In genomic region chr22:21945453-21946261, GRCh38 we compare ENCODE assay signal across 17 cellular contexts. TPM values are rescaled to one million over a fixed set of nuclear protein-coding genes. Genes with fewer than 3 reads are reported as not detected.
DNase-seq lines count a peak whose midpoint lies in the region; ATAC-seq, FAIRE-seq and TF ChIP-seq lines count a peak whose summit lies in the region.
"Had no signal": no experiment of that assay in that cellular context is flagged by ENCODE, and none has a peak within 500 bp of the region (broad histone marks: within the 10 kb centered on the region; RNA-seq: fewer than 3 reads in every experiment).

No MANE protein-coding gene starts in this region.

- peak overlapping the region in 1 of 2 experiments; percentile 74; a peak in 2 of 4 replicates for H3K9ac ChIP-seq in K562 (ENCODE audit: insufficient read depth in 1 of 2, low read depth in 2 of 2, low read length in 2 of 2)

- no peak for TF ChIP-seq EP300 in K562 (IDR thresholded peaks at IDR 0.05; ENCODE audit: low read length)
- TF ChIP-seq EP300 in suprapubic skin (IDR thresholded peaks at IDR 0.05) = no peak

- no peak overlapping the region for H3K27ac ChIP-seq in HEK293 (ENCODE audit: extremely low read depth, low read depth, low read length)
- no peak overlapping the region for H3K27ac ChIP-seq in K562 (ENCODE audit: extremely low read depth, low read depth, low read length)
- no peak overlapping the region for H3K27ac ChIP-seq in right lobe of liver
- peak overlapping the region; percentile 76 for H3K27ac ChIP-seq in suprapubic skin
- H3K27ac ChIP-seq: colonic mucosa, HL-60 had no signal

- H2AFZ ChIP-seq in K562 (ENCODE audit: low read depth, low read length) = no peak overlapping the region
- H2AFZ ChIP-seq: GM23248 had no signal

- no TSS peak for BruUV-seq in K562 (replicated peaks; lab: Mats Ljungman, UMichigan)

- TF ChIP-seq RAD21 in K562 (CRISPR knock-in tag; conservative IDR thresholded peaks at IDR 0.05 in 1 of 2, IDR thresholded peaks at IDR 0.05 in 1 of 2) = no peak

- CTCF ChIA-PET in HEK293 (lab: Yijun Ruan, JAX) (interaction anchor here (0.5 to 1.2 kb wide), 2 partner anchors 18 to 232 kb away, joined by 6 to 8 read pairs; no protein-coding TSS in a partner anchor), K562 (lab: Yijun Ruan, JAX; ENCODE audit: low intra/inter-chr PET ratio) (no interaction called here)

- TF ChIP-seq POLR2A in K562 (conservative IDR thresholded peaks at IDR 0.05) (no peak), right lobe of liver (IDR thresholded peaks at IDR 0.05) (no peak), suprapubic skin (IDR thresholded peaks at IDR 0.05) (no peak)

- no peaks in the 10 kb centered on the region for H3K9me3 ChIP-seq in HEK293 (ENCODE audit: control insufficient read depth, insufficient read depth, low read depth, low read length)
- H3K9me3 ChIP-seq in K562 (replicated peaks; ENCODE audit: control insufficient read depth, insufficient read depth, low read depth, low read length) = no peaks in the 10 kb centered on the region
- H3K9me3 ChIP-seq in right lobe of liver = no peaks in the 10 kb centered on the region
- no peaks in the 10 kb centered on the region for H3K9me3 ChIP-seq in suprapubic skin
- H3K9me3 ChIP-seq: colonic mucosa had no signal

- intact Hi-C loops in K562 (cut with micrococcal nuclease) (no loop called here), right lobe of liver (cut with DNase I) (no loop called here)

- TF ChIP-seq CTCF in HEK293 (tag by site-specific recombination; IDR thresholded peaks at IDR 0.05) (no peak), K562 (IDR thresholded peaks at IDR 0.05 in 2 of 3, conservative IDR thresholded peaks at IDR 0.05 in 1 of 3; ENCODE audit: insufficient read depth in 2 of 3, low read depth in 1 of 3, low read length in 3 of 3) (no peak), right lobe of liver (IDR thresholded peaks at IDR 0.05) (no peak), suprapubic skin (IDR thresholded peaks at IDR 0.05) (no peak)

- ATAC-seq in K562 (no peak), right lobe of liver (peak; percentile 36 to 71 (median 60)), HG02798 (IDR thresholded peaks at IDR 0.05; ENCODE audit: poor library complexity, unreplicated experiment) (no peak)
- ATAC-seq: natural killer cell, PC-3 had no signal

- in situ Hi-C loops in K562 (cut with MboI) = loop anchor here (5.0 to 25.0 kb wide), 4 partner anchors 233 to 808 kb away; partner anchors contain the start of gene HIC2

- POLR2A ChIA-PET in HEK293 (lab: Yijun Ruan, JAX) (no interaction called here), K562 (lab: Yijun Ruan, JAX) (interaction anchor here (0.5 to 42.4 kb wide), 6 partner anchors 8 to 403 kb away, joined by 3 to 1041 read pairs (median 5); no protein-coding TSS in a partner anchor)

- WGBS in K562 (ENCODE audit: insufficient coverage, low coverage, missing lambda C conversion rate) = 94% methylated on average over 13 of the region's 13 CpGs
- WGBS in right lobe of liver (ENCODE audit: insufficient coverage, low coverage, low lambda C conversion rate, missing lambda C conversion rate) = 40% methylated on average over 1 of the region's 13 CpGs
- 93% methylated on average over 10 of the region's 13 CpGs for WGBS in suprapubic skin

- H3K4me1 ChIP-seq in HEK293 (ENCODE audit: control insufficient read depth, insufficient read depth, low read length) = no peaks in the 10 kb centered on the region
- H3K4me1 ChIP-seq in K562 (replicated peaks in 1 of 2; ENCODE audit: control insufficient read depth in 2 of 2, insufficient read depth in 2 of 2, low read length in 2 of 2) = peaks cover 27 to 58% of the 10 kb centered on the region in 2 experiments
- H3K4me1 ChIP-seq in right lobe of liver = peaks cover 0 to 26% (median 12%) of the 10 kb centered on the region in 4 donors
- peaks cover 77% of the 10 kb centered on the region for H3K4me1 ChIP-seq in suprapubic skin
- H3K4me1 ChIP-seq: colonic mucosa had no signal

- H3K4me3 ChIP-seq in HEK293 (ENCODE audit: low read depth, low read length) (no peak overlapping the region), K562 (no peak overlapping the region), right lobe of liver (no peak overlapping the region), suprapubic skin (no peak overlapping the region)
- H3K4me3 ChIP-seq: colonic mucosa, GM23248 had no signal

- peaks cover 18% of the 10 kb centered on the region; the same call in 1 of the 2 replicates for H4K20me1 ChIP-seq in K562 (replicated peaks; ENCODE audit: control insufficient read depth, insufficient read depth, low read length)

- peaks cover 18% of the 10 kb centered on the region for H3K9me1 ChIP-seq in K562 (ENCODE audit: control insufficient read depth, insufficient read depth, low read length)

- H3K79me2 ChIP-seq in K562 (ENCODE audit: control insufficient read depth, insufficient read depth, low read length) = peaks cover 30% of the 10 kb centered on the region; the same call in 2 of the 3 replicates

- H3K36me3 ChIP-seq in HEK293 (ENCODE audit: control insufficient read depth in 2 of 2, insufficient read depth in 1 of 2, low read length in 2 of 2) (peaks cover 0 to 54% of the 10 kb centered on the region in 2 experiments; a peak in 1 of 3 replicates), K562 (ENCODE audit: control insufficient read depth, insufficient read depth, low read length) (peaks cover 58% of the 10 kb centered on the region), right lobe of liver (no peaks in the 10 kb centered on the region), suprapubic skin (peaks cover 22% of the 10 kb centered on the region)
- H3K36me3 ChIP-seq: colonic mucosa had no signal

- H3K27me3 ChIP-seq in K562 (ENCODE audit: control insufficient read depth in 2 of 2, insufficient read depth in 2 of 2, low read length in 2 of 2) (no peaks in the 10 kb centered on the region), right lobe of liver (no peaks in the 10 kb centered on the region), suprapubic skin (no peaks in the 10 kb centered on the region)
- H3K27me3 ChIP-seq: colonic mucosa had no signal

- no peak overlapping the region for H3K4me2 ChIP-seq in K562 (ENCODE audit: insufficient read depth, low read length)

- DNase-seq in K562 (ENCODE audit: extremely low read depth in 1 of 4, low spot score in 3 of 4) = no peak
- peak in 1 of 3 donors; percentile 80 for DNase-seq in right lobe of liver
- DNase-seq in suprapubic skin (ENCODE audit: low spot score in 2 of 2) = no peak
- no peak for DNase-seq in activated effector memory CD4-positive, alpha-beta T cell treated with anti-CD3 and anti-CD28 coated beads, Interleukin-2, amount 50 U/mL, for 16 hours
- DNase-seq in NCI-H2081 treated with DMSO at 0.1 percent for 48 hours (lab: John Stamatoyannopoulos, UW) = no peak
- DNase-seq: aorta, colonic mucosa, GM23248, KBM-7, natural killer cell, NCI-H1092, NCI-H2107, PC-3 had no signal

- no peak for FAIRE-seq in K562 (lab: Jason Lieb, UNC)
- FAIRE-seq: GM12892 had no signal

TF ChIP-seq in HEK293, 187 proteins besides CTCF, POLR2A, EP300 and RAD21:
- TF ChIP-seq ZNF112 (tag by site-specific recombination; IDR thresholded peaks at IDR 0.05) (no peak), ZNF121 (tag by site-specific recombination; IDR thresholded peaks at IDR 0.05) (peak; percentile 3; the same call in 1 of the 2 replicates)

TF ChIP-seq in K562, 482 proteins besides CTCF, POLR2A, EP300 and RAD21 (continues in another document):
- TF ChIP-seq TCF7L2 (IDR thresholded peaks at IDR 0.05; ENCODE audit: low read depth, low read length) (0 out of 2 replicates have a peak, but pooled peaks have one; percentile 45), ATF7 (IDR thresholded peaks at IDR 0.05) (no peak), SMARCE1 (IDR thresholded peaks at IDR 0.05) (no peak)

RNA-seq across cellular contexts. Expression of gene PPM1F, which starts 7.0 kb away (rescaled TPM):
- total RNA-seq in K562 (2011; cell fraction: chromatin; rRNA removed; ENCODE audit: low replicate concordance) = 103 and 226 TPM in 2 replicates
- 122 and 135 TPM in 2 replicates for total RNA-seq in K562 (2011; cell fraction: nucleolus; rRNA removed)
- 120 and 153 TPM in 2 replicates for total RNA-seq in K562 (2011; cell fraction: nucleoplasm; rRNA removed)
- total RNA-seq in K562 (2014; rRNA removed) (132 and 153 TPM in 2 replicates), K562 (2014; rRNA removed; fragmentation: Illumina TruSeq; extraction: Trizol) (33.1 and 36.9 TPM in 2 replicates), K562 (2015; rRNA removed; fragmentation: Illumina TruSeq; extraction: Trizol) (74.6 and 75.0 TPM in 2 replicates), K562 (2021) (157 and 159 TPM in 2 replicates), right lobe of liver (10 to 100 TPM in 4 of 6 experiments, 1 to 10 TPM in 2; 5.0 to 19.4 (median 12.8) TPM), suprapubic skin (10 to 100 TPM; 21.9 to 40.7 (median 29.9) TPM)
- polyA plus RNA-seq in K562 (2011; rRNA removed) (64.0 and 73.1 TPM in 2 replicates), K562 (2014; fragmentation: Illumina TruSeq; extraction: Trizol) (53.8 and 92.1 TPM in 2 replicates), K562 (2014; fragmentation: Nextera tagmentation; extraction: Ambion mirVana) (1 to 10 TPM; 2.1 to 4.5 TPM), K562 (2014; rRNA removed) (110 and 121 TPM in 2 replicates)
- 74.8 and 124 TPM in 2 replicates for polyA plus RNA-seq in K562 (2011; cell fraction: cytosol; rRNA removed)
- polyA plus RNA-seq in K562 (2011; cell fraction: nucleus; rRNA removed) = 187 and 284 TPM in 2 replicates
- 81.6 and 118 TPM in 2 replicates for polyA plus RNA-seq in K562 (2012)
- 29.5 and 43.3 TPM in 2 replicates for polyA minus RNA-seq in K562 (2011; rRNA and poly(A)+ RNA removed)
- polyA minus RNA-seq in K562 (2011; cell fraction: cytosol; rRNA and poly(A)+ RNA removed) = 53.3 and 68.1 TPM in 2 replicates
- polyA minus RNA-seq in K562 (2011; cell fraction: nucleus; rRNA and poly(A)+ RNA removed) = 34.9 and 45.5 TPM in 2 replicates

RNA-seq across cellular contexts. Expression of gene TOP3B, which starts 36.9 kb away (rescaled TPM):
- total RNA-seq in K562 (2011; cell fraction: chromatin; rRNA removed; ENCODE audit: low replicate concordance) = 654 and 1,271 TPM in 2 replicates
- 667 and 676 TPM in 2 replicates for total RNA-seq in K562 (2011; cell fraction: nucleolus; rRNA removed)
- 562 and 595 TPM in 2 replicates for total RNA-seq in K562 (2011; cell fraction: nucleoplasm; rRNA removed)
- 168 and 209 TPM in 2 replicates for total RNA-seq in K562 (2014; rRNA removed)
- total RNA-seq in K562 (2014; rRNA removed; fragmentation: Illumina TruSeq; extraction: Trizol) = 70.7 and 93.0 TPM in 2 replicates
- 132 and 135 TPM in 2 replicates for total RNA-seq in K562 (2015; rRNA removed; fragmentation: Illumina TruSeq; extraction: Trizol)
- 182 and 188 TPM in 2 replicates for total RNA-seq in K562 (2021)
- polyA plus RNA-seq in K562 (2011; rRNA removed) = 77.5 and 115 TPM in 2 replicates
- 70.1 and 77.8 TPM in 2 replicates for polyA plus RNA-seq in K562 (2011; cell fraction: cytosol; rRNA removed)
- 984 and 1,286 TPM in 2 replicates for polyA plus RNA-seq in K562 (2011; cell fraction: nucleus; rRNA removed)
- polyA plus RNA-seq in K562 (2012) = 96.9 and 122 TPM in 2 replicates
- polyA plus RNA-seq in K562 (2014; fragmentation: Illumina TruSeq; extraction: Trizol) = 112 and 123 TPM in 2 replicates
- 10 to 100 TPM in 1 of 2 experiments, 1 to 10 TPM in 1; 3.0 to 11.5 TPM for polyA plus RNA-seq in K562 (2014; fragmentation: Nextera tagmentation; extraction: Ambion mirVana)
- 153 and 161 TPM in 2 replicates for polyA plus RNA-seq in K562 (2014; rRNA removed)
- polyA minus RNA-seq in K562 (2011; rRNA and poly(A)+ RNA removed) = 98.9 and 108 TPM in 2 replicates
- polyA minus RNA-seq in K562 (2011; cell fraction: cytosol; rRNA and poly(A)+ RNA removed) = 76.3 and 79.3 TPM in 2 replicates
- 248 and 295 TPM in 2 replicates for polyA minus RNA-seq in K562 (2011; cell fraction: nucleus; rRNA and poly(A)+ RNA removed)
- 10 to 100 TPM; 13.5 to 20.4 (median 15.6) TPM for total RNA-seq in right lobe of liver
- 100 to 1,000 TPM in 1 of 4 donors, 10 to 100 TPM in 3; 28.2 to 113 (median 35.1) TPM for total RNA-seq in suprapubic skin

Comparison
In these comparisons a context has a peak if more than half of its experiments do, and no peak if none do; other contexts are left out.
1. ATAC-seq: peak in right lobe of liver (4 of 4); none in K562 (single experiment) and HG02798 (single experiment).
2. Of the 44 proteins assayed by ChIP-seq in both K562 and HEK293: peak only in K562: TCF7L2; only in HEK293: ZNF121; in both: none; in neither: 42.